In the genomic region with DNA sequence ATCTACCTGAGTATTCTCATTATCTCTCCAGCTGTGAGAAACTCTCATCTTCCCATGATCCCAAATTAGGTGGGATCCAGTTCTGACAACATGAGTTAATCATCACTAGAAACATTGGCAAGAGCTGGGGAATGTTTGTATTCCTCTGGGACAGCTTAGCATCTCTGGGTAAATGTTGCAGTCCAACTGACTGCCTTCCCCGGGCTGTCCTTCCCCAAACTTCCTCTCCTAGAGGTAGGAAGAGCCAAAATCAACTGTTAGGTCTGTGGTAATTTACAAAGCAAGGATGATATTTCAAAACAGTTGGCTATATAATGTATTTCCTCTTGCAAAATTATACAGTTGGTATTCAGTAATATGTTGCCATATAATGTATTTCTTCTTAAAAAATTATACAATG, we compare ENCODE assay signal across 13 cellular contexts.
DNase-seq lines count a peak whose midpoint lies in the region; ATAC-seq, FAIRE-seq and TF ChIP-seq lines count a peak whose summit lies in the region.
"Had no signal": no experiment of that assay in that cellular context is flagged by ENCODE, and none has a peak within 500 bp of the region (broad histone marks: within the 10 kb centered on the region; RNA-seq: fewer than 3 reads in every experiment).

No MANE protein-coding gene starts in this region.

- H3K9me3 Mint-ChIP-seq in activated CD8-positive, alpha-beta memory T cell treated with anti-CD3 and anti-CD28 coated beads, Interleukin-2, amount 10 ng/mL, durations not matched to agents 7 days and 5 days (ENCODE audit: low read depth), result no peaks in the 10 kb centered on the region
- H3K9me3 Mint-ChIP-seq: CD4-positive, CD25-positive, alpha-beta regulatory T cell; central memory CD8-positive, alpha-beta T cell had no signal

- peaks cover 2% of the 10 kb centered on the region for H3K4me1 Mint-ChIP-seq in activated CD8-positive, alpha-beta memory T cell treated with anti-CD3 and anti-CD28 coated beads, Interleukin-2, amount 10 ng/mL, durations not matched to agents 7 days and 5 days

- H3K27ac Mint-ChIP-seq in activated CD8-positive, alpha-beta memory T cell treated with anti-CD3 and anti-CD28 coated beads, Interleukin-2, amount 10 ng/mL, durations not matched to agents 7 days and 5 days, result no peak overlapping the region

- H3K36me3 Mint-ChIP-seq in activated CD8-positive, alpha-beta memory T cell treated with anti-CD3 and anti-CD28 coated beads, Interleukin-2, amount 10 ng/mL, durations not matched to agents 7 days and 5 days, result peaks cover 6% of the 10 kb centered on the region

- no peak for TF ChIP-seq POLR2A in esophagus muscularis mucosa (IDR thresholded peaks at IDR 0.05; ENCODE audit: low read depth)
- TF ChIP-seq POLR2A in GM12891 (IDR thresholded peaks at IDR 0.05; ENCODE audit: low read depth, low read length), result no peak

- peak; percentile 80 for DNase-seq in AG20443 (ENCODE audit: low spot score)
- DNase-seq in NCI-H1694 treated with DMSO at 0.1 percent for 48 hours (lab: John Stamatoyannopoulos, UW), result peak; percentile 42
- DNase-seq in esophagus muscularis mucosa (ENCODE audit: extremely low spot score), result no peak
- DNase-seq in occipital lobe (lab: John Stamatoyannopoulos, UW), result no peak
- DNase-seq in activated CD8-positive, alpha-beta memory T cell treated with anti-CD3 and anti-CD28 coated beads, Interleukin-2, amount 10 ng/mL, durations not matched to agents 7 days and 5 days, result no peak
- no peak for DNase-seq in GM12891 (ENCODE audit: insufficient read length, low spot score)
- DNase-seq: CD4-positive, CD25-positive, alpha-beta regulatory T cell; NCI-H2081; stimulated activated CD4-positive, alpha-beta T cell treated with anti-CD3 and anti-CD28 coated beads, Interleukin-12 subunit alpha, Interleukin-12 subunit beta, amount 100 ng/mL, for 4 hours; stimulated activated naive CD8-positive, alpha-beta T cell treated with anti-CD3 and anti-CD28 coated beads, Interleukin-15, Interleukin-2, amounts not matched to agents 100 U/mL and 50 U/mL, for 24 hours had no signal

- peak overlapping the region; percentile 15 to 48 (median 44) for H3K27ac ChIP-seq in esophagus muscularis mucosa (replicated peaks in 1 of 4)
- peak overlapping the region; percentile 47 for H3K27ac ChIP-seq in neutrophil

- no peak for TF ChIP-seq EP300 in esophagus muscularis mucosa (IDR thresholded peaks at IDR 0.05)

- H3K4me1 ChIP-seq in esophagus muscularis mucosa (peaks cover 33 to 43% (median 33%) of the 10 kb centered on the region in 4 donors), neutrophil (ENCODE audit: control insufficient read depth in 1 of 2, insufficient read depth in 1 of 2, low read depth in 1 of 2, low read length in 1 of 2) (peaks cover 77 to 87% of the 10 kb centered on the region in 2 experiments)

- intact Hi-C loops in esophagus muscularis mucosa (cut with DNase I), result no loop called here

- no peak for TF ChIP-seq CTCF in esophagus muscularis mucosa (IDR thresholded peaks at IDR 0.05)
- TF ChIP-seq CTCF in neutrophil (IDR thresholded peaks at IDR 0.05), result no peak

- no peak overlapping the region for H3K4me3 Mint-ChIP-seq in activated CD8-positive, alpha-beta memory T cell treated with anti-CD3 and anti-CD28 coated beads, Interleukin-2, amount 10 ng/mL, durations not matched to agents 7 days and 5 days
- H3K4me3 Mint-ChIP-seq: CD4-positive, CD25-positive, alpha-beta regulatory T cell; central memory CD8-positive, alpha-beta T cell had no signal

- CTCF ChIA-PET in activated CD8-positive, alpha-beta memory T cell treated with anti-CD3 and anti-CD28 coated beads, Interleukin-2, amount 10 ng/mL, durations not matched to agents 7 days and 5 days (lab: Charles Lee), result interaction anchor here (0.6 to 1.1 kb wide), 3 partner anchors 10 to 174 kb away, joined by 3 read pairs; no protein-coding TSS in a partner anchor

- H3K36me3 ChIP-seq in esophagus muscularis mucosa (peaks cover 0 to 7% (median 3%) of the 10 kb centered on the region in 4 donors), neutrophil (no peaks in the 10 kb centered on the region)

- H3K4me3 ChIP-seq in esophagus muscularis mucosa, result no peak overlapping the region
- H3K4me3 ChIP-seq in neutrophil (ENCODE audit: low read depth in 1 of 2, low read length in 1 of 2), result no peak overlapping the region

- no peaks in the 10 kb centered on the region for H3K27me3 Mint-ChIP-seq in activated CD8-positive, alpha-beta memory T cell treated with anti-CD3 and anti-CD28 coated beads, Interleukin-2, amount 10 ng/mL, durations not matched to agents 7 days and 5 days
- H3K27me3 Mint-ChIP-seq: CD4-positive, CD25-positive, alpha-beta regulatory T cell; central memory CD8-positive, alpha-beta T cell had no signal

- H3K9me3 ChIP-seq in esophagus muscularis mucosa (no peaks in the 10 kb centered on the region), neutrophil (no peaks in the 10 kb centered on the region)

- no peak for FAIRE-seq in GM12891 (lab: Jason Lieb, UNC)

- H3K27me3 ChIP-seq in esophagus muscularis mucosa, result no peaks in the 10 kb centered on the region
- no peaks in the 10 kb centered on the region for H3K27me3 ChIP-seq in neutrophil

- WGBS in esophagus muscularis mucosa, result 12% methylated on average over 1 of the region's 1 CpG

- no peak for ATAC-seq in activated CD8-positive, alpha-beta memory T cell treated with anti-CD3 and anti-CD28 coated beads, Interleukin-2, amount 10 ng/mL, durations not matched to agents 7 days and 5 days
- ATAC-seq in HG03108 (IDR thresholded peaks at IDR 0.05; ENCODE audit: unreplicated experiment), result no peak
- ATAC-seq: stimulated activated naive CD8-positive, alpha-beta T cell treated with anti-CD3 and anti-CD28 coated beads, Interleukin-15, Interleukin-2, amounts not matched to agents 100 U/mL and 50 U/mL, for 24 hours had no signal

TF ChIP-seq in GM12891, 5 proteins besides CTCF, POLR2A, EP300 and RAD21:
- TF ChIP-seq POU2F2 (IDR thresholded peaks at IDR 0.05; ENCODE audit: low read depth, low read length) (no peak), SPI1 (IDR thresholded peaks at IDR 0.05; ENCODE audit: low read depth, low read length) (no peak), TAF1 (IDR thresholded peaks at IDR 0.05; ENCODE audit: low read depth, low read length) (no peak), PAX5 (IDR thresholded peaks at IDR 0.05; ENCODE audit: insufficient read depth, low read length, severe bottlenecking) (no peak), POLR2AphosphoS5 (IDR thresholded peaks at IDR 0.05; ENCODE audit: low read depth, low read length) (no peak)

Comparison
In these comparisons a context has a peak if more than half of its experiments do, and no peak if none do; other contexts are left out.
1. DNase-seq: peak in AG20443 (single experiment) and NCI-H1694 treated with DMSO at 0.1 percent for 48 hours (single experiment); none in esophagus muscularis mucosa (single experiment), occipital lobe (single experiment), activated CD8-positive, alpha-beta memory T cell treated with anti-CD3 and anti-CD28 coated beads, Interleukin-2, amount 10 ng/mL, durations not matched to agents 7 days and 5 days (single experiment) and GM12891 (single experiment).